In genomic region chr5:77776606-77777206, GRCh38 we compare ENCODE assay signal across 8 cellular contexts. TPM values are rescaled to one million over a fixed set of nuclear protein-coding genes. Genes with fewer than 3 reads are reported as not detected.
DNase-seq lines count a peak whose midpoint lies in the region; ATAC-seq and TF ChIP-seq lines count a peak whose summit lies in the region.

No MANE protein-coding gene starts in this region.

- H3K4me3 ChIP-seq in AG04449 (ENCODE audit: low read depth, low read length): peak overlapping the region; percentile 78
- peak overlapping the region; percentile 46 for H3K4me3 ChIP-seq in astrocyte of the cerebellum (ENCODE audit: low read depth, low read length)
- peak overlapping the region; percentile 67 for H3K4me3 ChIP-seq in mucosa of descending colon

- intact Hi-C loops in mucosa of descending colon (cut with DNase I, micrococcal nuclease): no loop called here

- H3K4me3 Mint-ChIP-seq in HFFc6: peak overlapping the region; percentile 95

- in situ Hi-C loops in astrocyte of the cerebellum (cut with HindIII; ENCODE audit: low sequenced_read_pairs): no loop called here

- H3K27ac Mint-ChIP-seq in HFFc6: peak overlapping the region; percentile 98

- peaks cover 30% of the 10 kb centered on the region for H3K4me1 Mint-ChIP-seq in HFFc6 (ENCODE audit: low read depth)

- POLR2A ChIA-PET in AG04449 (lab: Yijun Ruan, JAX): interaction anchor here (0.9 kb wide), 1 partner anchor 75 kb away, joined by 4 read pairs; no protein-coding TSS in a partner anchor

- H3K4me1 ChIP-seq in mucosa of descending colon (ENCODE audit: low read depth): peaks cover 13% of the 10 kb centered on the region

- H3K9me3 Mint-ChIP-seq in HFFc6: no peaks in the 10 kb centered on the region

- CTCF ChIA-PET in AG04449 (lab: Yijun Ruan, JAX): interaction anchor here (0.7 to 0.9 kb wide), 2 partner anchors 10 to 385 kb away, joined by 3 read pairs; no protein-coding TSS in a partner anchor

- ATAC-seq in mucosa of descending colon: no peak

- peaks cover 20% of the 10 kb centered on the region for H3K36me3 Mint-ChIP-seq in HFFc6 (ENCODE audit: low read depth)

- H3K27me3 Mint-ChIP-seq in HFFc6 (ENCODE audit: insufficient read depth): 0 out of 2 replicates have a peak, but pooled peaks cover 3% of the 10 kb centered on the region

- no peak for DNase-seq in AG04449 (ENCODE audit: low read depth, low spot score)
- DNase-seq in HFFc6: no peak
- DNase-seq in astrocyte of the cerebellum (ENCODE audit: low read depth): no peak
- no peak for DNase-seq in mucosa of descending colon
- DNase-seq in effector CD4-positive, alpha-beta T cell: no peak
- DNase-seq in SW480 (ENCODE audit: low spot score): no peak
- DNase-seq in RKO (ENCODE audit: low spot score): no peak
- no peak for DNase-seq in activated CD4-positive, alpha-beta T cell treated with anti-CD3 and anti-CD28 coated beads, Interleukin-2, amount 50 U/mL, for 1 hour

- H3K9me3 ChIP-seq in mucosa of descending colon: no peaks in the 10 kb centered on the region

- H3K36me3 ChIP-seq in mucosa of descending colon (ENCODE audit: low read depth): no peaks in the 10 kb centered on the region

- TF ChIP-seq CTCF in AG04449 (IDR thresholded peaks at IDR 0.05; ENCODE audit: insufficient read depth, low read length, missing control alignments): no peak
- TF ChIP-seq CTCF in HFFc6 (IDR thresholded peaks at IDR 0.05): no peak
- TF ChIP-seq CTCF in astrocyte of the cerebellum (IDR thresholded peaks at IDR 0.05; ENCODE audit: low read depth, low read length, missing control alignments): no peak
- no peak for TF ChIP-seq CTCF in mucosa of descending colon (IDR thresholded peaks at IDR 0.05)

RNA-seq across cellular contexts. Expression of gene TBCA, which starts 0.6 kb away (rescaled TPM):
- total RNA-seq in HFFc6 (2021; fragmentation: NEBNext Ultra II Directional; extraction: Animal tissue kit (Norgen Biotek cat#: 25700)): 100 to 1,000 TPM; 172 to 225 (median 210) TPM
- 100 to 1,000 TPM in 2 of 3 donors, 10 to 100 TPM in 1; 79.7 to 136 (median 111) TPM for total RNA-seq in mucosa of descending colon
